In the genomic region with DNA sequence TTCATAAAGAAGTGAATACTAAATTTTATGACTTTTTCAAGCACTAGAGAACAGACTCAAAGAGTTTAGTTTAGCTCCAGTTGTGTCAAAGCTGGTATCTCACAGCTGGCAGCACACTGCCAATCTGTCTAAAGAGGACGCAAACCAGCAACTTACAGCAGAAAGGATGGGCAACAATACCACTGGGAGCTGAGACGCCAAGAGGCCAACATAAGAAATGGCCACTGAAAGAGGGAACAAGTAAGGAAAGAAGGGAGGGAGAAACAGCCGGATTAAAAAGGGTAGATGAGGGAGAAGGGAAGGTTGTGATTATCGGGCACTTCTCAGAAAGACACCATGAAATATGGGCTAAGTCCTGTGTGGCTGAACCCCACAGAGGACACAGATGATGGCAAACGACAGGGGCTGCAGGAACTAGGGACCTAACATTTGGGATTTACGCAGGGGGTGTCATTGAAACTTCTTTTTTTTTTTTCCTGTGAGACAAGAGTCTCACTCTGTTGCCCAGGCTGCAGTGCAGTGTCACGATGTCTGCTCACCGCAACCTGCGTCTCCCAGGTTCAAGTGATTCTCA, we compare ENCODE assay signal across 17 cellular contexts. TPM values are rescaled to one million over a fixed set of nuclear protein-coding genes. Genes with fewer than 3 reads are reported as not detected.
DNase-seq lines count a peak whose midpoint lies in the region; ATAC-seq and TF ChIP-seq lines count a peak whose summit lies in the region.
"Had no signal": no experiment of that assay in that cellular context is flagged by ENCODE, and none has a peak within 500 bp of the region (broad histone marks: within the 10 kb centered on the region; RNA-seq: fewer than 3 reads in every experiment).

No MANE protein-coding gene starts in this region.

- peaks cover 49% of the 10 kb centered on the region for H3K36me3 ChIP-seq in CD8-positive, alpha-beta T cell (ENCODE audit: insufficient read depth, low read length)
- peaks cover 24 to 85% of the 10 kb centered on the region in 2 experiments for H3K36me3 ChIP-seq in HEK293 (ENCODE audit: control insufficient read depth in 2 of 2, insufficient read depth in 1 of 2, low read length in 2 of 2)
- peaks cover 55% of the 10 kb centered on the region for H3K36me3 ChIP-seq in endodermal cell (ENCODE audit: control insufficient read depth, insufficient read depth, low read length)

- no peak overlapping the region for H3K4me3 ChIP-seq in CD8-positive, alpha-beta T cell (ENCODE audit: low read depth, low read length)
- H3K4me3 ChIP-seq in HEK293 (ENCODE audit: low read depth, low read length) = no peak overlapping the region
- H3K4me3 ChIP-seq in endodermal cell (ENCODE audit: low read length) = no peak overlapping the region
- H3K4me3 ChIP-seq: A549 had no signal

- H3K9ac ChIP-seq in endodermal cell (ENCODE audit: extremely low read depth, low read length, poor library complexity, severe bottlenecking) = no peak overlapping the region

- H3K9me3 ChIP-seq in CD8-positive, alpha-beta T cell (ENCODE audit: low read length) = no peaks in the 10 kb centered on the region
- H3K9me3 ChIP-seq in HEK293 (ENCODE audit: control insufficient read depth, insufficient read depth, low read depth, low read length) (no peaks in the 10 kb centered on the region), endodermal cell (ENCODE audit: control insufficient read depth, low read length) (no peaks in the 10 kb centered on the region)
- H3K9me3 ChIP-seq: A549, BE2C, Caco-2 had no signal

- H3K27ac ChIP-seq in CD8-positive, alpha-beta T cell (ENCODE audit: low read depth, low read length) = no peak overlapping the region
- H3K27ac ChIP-seq in HEK293 (ENCODE audit: extremely low read depth, low read depth, low read length) (no peak overlapping the region), endodermal cell (ENCODE audit: low read depth, low read length) (no peak overlapping the region), temporal lobe (ENCODE audit: low read depth, low read length) (peak overlapping the region; percentile 5)
- H3K27ac ChIP-seq: A549, C4-2B, HL-60 had no signal

- H3K4me3 Mint-ChIP-seq in CD8-positive, alpha-beta T cell = no peak overlapping the region
- H3K4me3 Mint-ChIP-seq in endodermal cell = no peak overlapping the region
- H3K4me3 Mint-ChIP-seq: CD8-positive, alpha-beta memory T cell had no signal

- CTCF ChIA-PET in CD8-positive, alpha-beta T cell (lab: Charles Lee) = interaction anchor here (0.6 kb wide), 1 partner anchor 38 kb away, joined by 4 read pairs; no protein-coding TSS in a partner anchor
- CTCF ChIA-PET in HEK293 (lab: Yijun Ruan, JAX) = no interaction called here

- intact Hi-C loops in CD8-positive, alpha-beta T cell (cut with DNase I, micrococcal nuclease) = no loop called here

- peaks cover 10% of the 10 kb centered on the region for H3K4me1 ChIP-seq in CD8-positive, alpha-beta T cell (ENCODE audit: insufficient read depth, low read length)
- H3K4me1 ChIP-seq in HEK293 (ENCODE audit: control insufficient read depth, insufficient read depth, low read length) (no peaks in the 10 kb centered on the region), endodermal cell (ENCODE audit: control insufficient read depth, insufficient read depth, low read length) (no peaks in the 10 kb centered on the region)
- H3K4me1 ChIP-seq: A549, BE2C, Caco-2 had no signal

- 93 to 95% methylated on average over 9 of the region's 9 CpGs for WGBS in endodermal cell (ENCODE audit: insufficient coverage in 1 of 2, insufficient read length in 1 of 2), 2 experiments

- H3K27me3 Mint-ChIP-seq in CD8-positive, alpha-beta T cell (ENCODE audit: low read depth) = no peaks in the 10 kb centered on the region
- no peaks in the 10 kb centered on the region for H3K27me3 Mint-ChIP-seq in endodermal cell (ENCODE audit: insufficient read depth)

- H3K36me3 Mint-ChIP-seq in CD8-positive, alpha-beta T cell = peaks cover 80% of the 10 kb centered on the region
- peaks cover 42% of the 10 kb centered on the region for H3K36me3 Mint-ChIP-seq in endodermal cell (ENCODE audit: low read depth)

- POLR2A ChIA-PET in CD8-positive, alpha-beta T cell (lab: Charles Lee) = no interaction called here
- POLR2A ChIA-PET in HEK293 (lab: Yijun Ruan, JAX) = interaction anchor here (0.6 kb wide), 1 partner anchor 34 kb away, joined by 3 read pairs; no protein-coding TSS in a partner anchor

- TF ChIP-seq CTCF in CD8-positive, alpha-beta T cell (IDR thresholded peaks at IDR 0.05) = no peak
- TF ChIP-seq CTCF in HEK293 (tag by site-specific recombination; IDR thresholded peaks at IDR 0.05) = no peak
- TF ChIP-seq CTCF in endodermal cell (conservative IDR thresholded peaks at IDR 0.05) = peak; percentile 14

- DNase-seq in CD8-positive, alpha-beta T cell = no peak
- DNase-seq in endodermal cell (no peak), dermis blood vessel endothelial cell (no peak)
- DNase-seq in activated effector memory CD4-positive, alpha-beta T cell treated with anti-CD3 and anti-CD28 coated beads, Interleukin-2, amount 50 U/mL, for 16 hours = no peak
- no peak for DNase-seq in stimulated activated CD8-positive, alpha-beta memory T cell treated with anti-CD3 and anti-CD28 coated beads, Interleukin-4, amount 100 ng/mL, for 48 hours
- DNase-seq: BE2C; Caco-2; CD8-positive, alpha-beta memory T cell; DND-41; GDM1; HCEC 1CT had no signal

- peaks cover 12% of the 10 kb centered on the region for H3K4me1 Mint-ChIP-seq in CD8-positive, alpha-beta T cell (ENCODE audit: low read depth)
- no peaks in the 10 kb centered on the region for H3K4me1 Mint-ChIP-seq in endodermal cell

- H3K9me3 Mint-ChIP-seq in CD8-positive, alpha-beta T cell = no peaks in the 10 kb centered on the region
- H3K9me3 Mint-ChIP-seq in endodermal cell = no peaks in the 10 kb centered on the region
- H3K9me3 Mint-ChIP-seq: CD8-positive, alpha-beta memory T cell had no signal

- H3K27ac Mint-ChIP-seq in CD8-positive, alpha-beta T cell = peak overlapping the region; percentile 55
- H3K27ac Mint-ChIP-seq in endodermal cell = no peak overlapping the region

- H3K27me3 ChIP-seq in CD8-positive, alpha-beta T cell (ENCODE audit: insufficient read depth, low read length) = no peaks in the 10 kb centered on the region
- H3K27me3 ChIP-seq in endodermal cell (ENCODE audit: control insufficient read depth, insufficient read depth, low read length, poor library complexity, severe bottlenecking) = no peaks in the 10 kb centered on the region
- H3K27me3 ChIP-seq: BE2C had no signal

- ATAC-seq in CD8-positive, alpha-beta T cell = no peak
- ATAC-seq: A549 had no signal

TF ChIP-seq in HEK293, 187 proteins besides CTCF, POLR2A, EP300 and RAD21 (continues in another document):
- TF ChIP-seq, protein P1, sequence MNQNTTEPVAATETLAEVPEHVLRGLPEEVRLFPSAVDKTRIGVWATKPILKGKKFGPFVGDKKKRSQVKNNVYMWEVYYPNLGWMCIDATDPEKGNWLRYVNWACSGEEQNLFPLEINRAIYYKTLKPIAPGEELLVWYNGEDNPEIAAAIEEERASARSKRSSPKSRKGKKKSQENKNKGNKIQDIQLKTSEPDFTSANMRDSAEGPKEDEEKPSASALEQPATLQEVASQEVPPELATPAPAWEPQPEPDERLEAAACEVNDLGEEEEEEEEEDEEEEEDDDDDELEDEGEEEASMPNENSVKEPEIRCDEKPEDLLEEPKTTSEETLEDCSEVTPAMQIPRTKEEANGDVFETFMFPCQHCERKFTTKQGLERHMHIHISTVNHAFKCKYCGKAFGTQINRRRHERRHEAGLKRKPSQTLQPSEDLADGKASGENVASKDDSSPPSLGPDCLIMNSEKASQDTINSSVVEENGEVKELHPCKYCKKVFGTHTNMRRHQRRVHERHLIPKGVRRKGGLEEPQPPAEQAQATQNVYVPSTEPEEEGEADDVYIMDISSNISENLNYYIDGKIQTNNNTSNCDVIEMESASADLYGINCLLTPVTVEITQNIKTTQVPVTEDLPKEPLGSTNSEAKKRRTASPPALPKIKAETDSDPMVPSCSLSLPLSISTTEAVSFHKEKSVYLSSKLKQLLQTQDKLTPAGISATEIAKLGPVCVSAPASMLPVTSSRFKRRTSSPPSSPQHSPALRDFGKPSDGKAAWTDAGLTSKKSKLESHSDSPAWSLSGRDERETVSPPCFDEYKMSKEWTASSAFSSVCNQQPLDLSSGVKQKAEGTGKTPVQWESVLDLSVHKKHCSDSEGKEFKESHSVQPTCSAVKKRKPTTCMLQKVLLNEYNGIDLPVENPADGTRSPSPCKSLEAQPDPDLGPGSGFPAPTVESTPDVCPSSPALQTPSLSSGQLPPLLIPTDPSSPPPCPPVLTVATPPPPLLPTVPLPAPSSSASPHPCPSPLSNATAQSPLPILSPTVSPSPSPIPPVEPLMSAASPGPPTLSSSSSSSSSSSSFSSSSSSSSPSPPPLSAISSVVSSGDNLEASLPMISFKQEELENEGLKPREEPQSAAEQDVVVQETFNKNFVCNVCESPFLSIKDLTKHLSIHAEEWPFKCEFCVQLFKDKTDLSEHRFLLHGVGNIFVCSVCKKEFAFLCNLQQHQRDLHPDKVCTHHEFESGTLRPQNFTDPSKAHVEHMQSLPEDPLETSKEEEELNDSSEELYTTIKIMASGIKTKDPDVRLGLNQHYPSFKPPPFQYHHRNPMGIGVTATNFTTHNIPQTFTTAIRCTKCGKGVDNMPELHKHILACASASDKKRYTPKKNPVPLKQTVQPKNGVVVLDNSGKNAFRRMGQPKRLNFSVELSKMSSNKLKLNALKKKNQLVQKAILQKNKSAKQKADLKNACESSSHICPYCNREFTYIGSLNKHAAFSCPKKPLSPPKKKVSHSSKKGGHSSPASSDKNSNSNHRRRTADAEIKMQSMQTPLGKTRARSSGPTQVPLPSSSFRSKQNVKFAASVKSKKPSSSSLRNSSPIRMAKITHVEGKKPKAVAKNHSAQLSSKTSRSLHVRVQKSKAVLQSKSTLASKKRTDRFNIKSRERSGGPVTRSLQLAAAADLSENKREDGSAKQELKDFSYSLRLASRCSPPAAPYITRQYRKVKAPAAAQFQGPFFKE (tag by site-specific recombination; IDR thresholded peaks at IDR 0.05; ENCODE audit: borderline replicate concordance) = no peak

RNA-seq across cellular contexts. Expression of gene SERPIND1, which starts 41.7 kb away (rescaled TPM):
- not detected for total RNA-seq in CD8-positive, alpha-beta T cell
- total RNA-seq in endodermal cell = not detected
- polyA plus RNA-seq in endodermal cell (2013, experiment 1 of 2) = not detected
- not detected for polyA plus RNA-seq in endodermal cell (2013, experiment 2 of 2)
- 8.6 TPM for total RNA-seq in temporal lobe
- not detected in 2 replicates for total RNA-seq in dermis blood vessel endothelial cell
- total RNA-seq: CD8-positive, alpha-beta memory T cell; H1 had no signal
- polyA plus RNA-seq: A549, H1 had no signal

RNA-seq across cellular contexts. Expression of gene PI4KA, which starts 43.0 kb away (rescaled TPM):
- 100 to 1,000 TPM; 154 to 155 TPM for total RNA-seq in CD8-positive, alpha-beta T cell
- total RNA-seq in endodermal cell = 10 to 100 TPM; 49.0 to 62.0 TPM
- polyA plus RNA-seq in endodermal cell (2013, experiment 1 of 2) = 35.3 TPM
- 33.2 TPM for polyA plus RNA-seq in endodermal cell (2013, experiment 2 of 2)
- 67.1 TPM for total RNA-seq in temporal lobe
- 20.3 and 40.3 TPM in 2 replicates for total RNA-seq in dermis blood vessel endothelial cell

RNA-seq across cellular contexts. Expression of gene SNAP29, which starts 43.2 kb away (rescaled TPM):
- 10 to 100 TPM; 16.5 to 17.1 TPM for total RNA-seq in CD8-positive, alpha-beta T cell
- 10 to 100 TPM; 16.5 to 21.8 TPM for total RNA-seq in endodermal cell
- polyA plus RNA-seq in endodermal cell (2013, experiment 1 of 2) = 17.1 TPM
- polyA plus RNA-seq in endodermal cell (2013, experiment 2 of 2) = 18.4 TPM
- 7.1 TPM for total RNA-seq in temporal lobe
- total RNA-seq in dermis blood vessel endothelial cell = 6.0 and 8.5 TPM in 2 replicates
